In genomic region chr4:185811509-185812364, GRCh38 we compare ENCODE assay signal across 7 cellular contexts. TPM values are rescaled to one million over a fixed set of nuclear protein-coding genes. Genes with fewer than 3 reads are reported as not detected.
DNase-seq lines count a peak whose midpoint lies in the region; ATAC-seq, FAIRE-seq and TF ChIP-seq lines count a peak whose summit lies in the region.

Gene SORBS2 (minus strand): TSS chr4:185812194. CDS start chr4:185690571, 121,623 bp downstream.

- H3K27me3 ChIP-seq in right lobe of liver (no peaks in the 10 kb centered on the region), thymus (ENCODE audit: control insufficient read depth, insufficient read depth) (no peaks in the 10 kb centered on the region)

- H3K9me3 ChIP-seq in right lobe of liver (no peaks in the 10 kb centered on the region), thymus (ENCODE audit: control insufficient read depth) (no peaks in the 10 kb centered on the region)

- H3K36me3 ChIP-seq in right lobe of liver (no peaks in the 10 kb centered on the region), thymus (ENCODE audit: control insufficient read depth, insufficient read depth) (no peaks in the 10 kb centered on the region)

- H3K4me1 ChIP-seq in right lobe of liver (peaks cover 0 to 20% (median 3%) of the 10 kb centered on the region in 4 donors), thymus (ENCODE audit: control insufficient read depth, insufficient read depth, low read length) (no peaks in the 10 kb centered on the region)

- peak within 1 kb of the TSS; percentile 69 to 98 (median 92) for H3K27ac ChIP-seq in right lobe of liver
- H3K27ac ChIP-seq in thymus (ENCODE audit: low read depth) = no peak within 1 kb of the TSS

- FAIRE-seq in H54 (lab: Jason Lieb, UNC) = no peak

- TF ChIP-seq POLR2A in right lobe of liver (IDR thresholded peaks at IDR 0.05) (peak; percentile 65), H54 (IDR thresholded peaks at IDR 0.05; ENCODE audit: low read depth, low read length) (no peak)

- ATAC-seq in GM19025 (IDR thresholded peaks at IDR 0.05; ENCODE audit: low read depth, unreplicated experiment) = peak; percentile 85
- peak; percentile 89 for ATAC-seq in HG03045 (IDR thresholded peaks at IDR 0.05; ENCODE audit: unreplicated experiment)
- peak; percentile 53 to 76 (median 68) for ATAC-seq in right lobe of liver

- intact Hi-C loops in right lobe of liver (cut with DNase I) = no loop called here

- TF ChIP-seq CTCF in choroid plexus epithelial cell (conservative IDR thresholded peaks at IDR 0.05; ENCODE audit: low read depth, low read length) = no peak
- TF ChIP-seq CTCF in right lobe of liver (IDR thresholded peaks at IDR 0.05) = no peak

- H3K4me3 ChIP-seq in choroid plexus epithelial cell (ENCODE audit: low read depth, low read length) = peak within 1 kb of the TSS; percentile 33
- peak within 1 kb of the TSS; percentile 43 to 59 (median 55) for H3K4me3 ChIP-seq in right lobe of liver
- no peak within 1 kb of the TSS for H3K4me3 ChIP-seq in thymus (ENCODE audit: low read length)

- WGBS in right lobe of liver (ENCODE audit: insufficient coverage, low coverage, low lambda C conversion rate, missing lambda C conversion rate) = 12% methylated on average over 18 of the region's 20 CpGs
- WGBS in thymus = 47% methylated on average over 20 of the region's 20 CpGs

- DNase-seq in NCI-H2227 treated with DMSO at 0.1 percent for 48 hours (lab: John Stamatoyannopoulos, UW) (peak; percentile 33), choroid plexus epithelial cell (ENCODE audit: low read depth) (peak; percentile 65), right lobe of liver (peak; percentile 60 to 77 (median 74)), H54 (ENCODE audit: insufficient read length, low spot score) (no peak)

RNA-seq across cellular contexts. Expression of gene SORBS2, which starts in this region (rescaled TPM):
- 100 to 1,000 TPM in 4 of 6 experiments, 10 to 100 TPM in 2; 60.8 to 144 (median 107) TPM for total RNA-seq in right lobe of liver
- polyA plus RNA-seq in thymus = 78.6 TPM
